ENCODE assay signal across 26 cellular contexts in genomic region chr11:17560281-17561110, GRCh38. TPM values are rescaled to one million over a fixed set of nuclear protein-coding genes. Genes with fewer than 3 reads are reported as not detected.
"Had no signal": no experiment of that assay in that cellular context is flagged by ENCODE, and none has a peak within 500 bp of the region (broad histone marks: within the 10 kb centered on the region; RNA-seq: fewer than 3 reads in every experiment).

No MANE protein-coding gene starts in this region.

- H3K4me1 ChIP-seq: breast epithelium, foreskin keratinocyte, neural progenitor cell, upper lobe of right lung had no signal

- H3K4me3 Mint-ChIP-seq: activated B cell treated with CpG ODN at 0.5 μM for 24 hours; activated CD4-positive, alpha-beta T cell treated with anti-CD3 and anti-CD28 coated beads for 36 hours; activated naive CD4-positive, alpha-beta T cell treated with anti-CD3 and anti-CD28 coated beads for 36 hours; activated naive CD8-positive, alpha-beta T cell treated with anti-CD3 and anti-CD28 coated beads, Interleukin-2, amount 10 ng/mL, durations not matched to agents 7 days and 5 days; activated T-cell treated with anti-CD3 and anti-CD28 coated beads, Interleukin-2, amount 50 U/mL, for 72 hours; memory B cell; naive B cell; neural progenitor cell; T-helper 1 cell treated with Interleukin-12 subunit alpha and Interleukin-12 subunit beta and Interleukin-4 antibody, amounts not matched to agents 30 μg/mL and 1 μg/mL, for 36 hours had no signal

- H3K36me3 Mint-ChIP-seq: activated naive CD8-positive, alpha-beta T cell treated with anti-CD3 and anti-CD28 coated beads, Interleukin-2, amount 10 ng/mL, durations not matched to agents 7 days and 5 days; memory B cell; naive B cell; neural progenitor cell had no signal

- H3K36me3 ChIP-seq: breast epithelium, neural progenitor cell, upper lobe of right lung had no signal

- DNase-seq: activated B cell treated with CpG ODN at 0.5 μM for 24 hours; activated CD4-positive, alpha-beta T cell treated with anti-CD3 and anti-CD28 coated beads for 36 hours; activated CD4-positive, alpha-beta T cell treated with anti-CD3 and anti-CD28 coated beads, Interleukin-2, amount 50 U/mL, for 48 hours; activated effector memory CD4-positive, alpha-beta T cell treated with Interleukin-2 at 50 U/mL for 16 hours; activated naive CD4-positive, alpha-beta T cell treated with anti-CD3 and anti-CD28 coated beads for 36 hours; activated naive CD8-positive, alpha-beta T cell treated with anti-CD3 and anti-CD28 coated beads, Interleukin-2, amount 10 ng/mL, durations not matched to agents 7 days and 5 days; activated T-cell treated with anti-CD3 and anti-CD28 coated beads, Interleukin-2, amount 50 U/mL, for 72 hours; amniotic stem cell; cerebellar nuclear complex; cortex of kidney; foreskin keratinocyte; naive B cell; stimulated activated CD4-positive, alpha-beta T cell treated with anti-CD3 and anti-CD28 coated beads, Interleukin-4, amount 100 ng/mL, for 24 hours; stimulated activated naive CD4-positive, alpha-beta T cell treated with Interleukin-2 at 50 U/mL for 16 hours; T1000; upper lobe of right lung had no signal

- H3K9me3 ChIP-seq: breast epithelium, upper lobe of right lung had no signal

- H3K27ac Mint-ChIP-seq: activated B cell treated with CpG ODN at 0.5 μM for 24 hours; activated CD4-positive, alpha-beta T cell treated with anti-CD3 and anti-CD28 coated beads for 36 hours; activated naive CD4-positive, alpha-beta T cell treated with anti-CD3 and anti-CD28 coated beads for 36 hours; activated naive CD8-positive, alpha-beta T cell treated with anti-CD3 and anti-CD28 coated beads, Interleukin-2, amount 10 ng/mL, durations not matched to agents 7 days and 5 days; activated T-cell treated with anti-CD3 and anti-CD28 coated beads, Interleukin-2, amount 50 U/mL, for 72 hours; memory B cell; neural progenitor cell; T-helper 1 cell treated with Interleukin-12 subunit alpha and Interleukin-12 subunit beta and Interleukin-4 antibody, amounts not matched to agents 30 μg/mL and 1 μg/mL, for 36 hours had no signal

- H3K27me3 ChIP-seq: foreskin keratinocyte, hepatocyte, neural progenitor cell, upper lobe of right lung had no signal

- H3K9me3 Mint-ChIP-seq: activated B cell treated with CpG ODN at 0.5 μM for 24 hours; activated naive CD4-positive, alpha-beta T cell treated with anti-CD3 and anti-CD28 coated beads for 36 hours; activated naive CD8-positive, alpha-beta T cell treated with anti-CD3 and anti-CD28 coated beads, Interleukin-2, amount 10 ng/mL, durations not matched to agents 7 days and 5 days; activated T-cell treated with anti-CD3 and anti-CD28 coated beads, Interleukin-2, amount 50 U/mL, for 72 hours; memory B cell; naive B cell; neural progenitor cell; T-helper 1 cell treated with Interleukin-12 subunit alpha and Interleukin-12 subunit beta and Interleukin-4 antibody, amounts not matched to agents 30 μg/mL and 1 μg/mL, for 36 hours had no signal

- H3K27ac ChIP-seq: breast epithelium, foreskin keratinocyte, hepatocyte, neural progenitor cell, upper lobe of right lung had no signal

- H3K4me2 ChIP-seq: hepatocyte, neural progenitor cell had no signal

- H3K4me1 Mint-ChIP-seq: activated B cell treated with CpG ODN at 0.5 μM for 24 hours; activated CD4-positive, alpha-beta T cell treated with anti-CD3 and anti-CD28 coated beads for 36 hours; memory B cell; naive B cell; neural progenitor cell had no signal

- H3K9ac ChIP-seq: neural progenitor cell had no signal

- H3K79me2 ChIP-seq: hepatocyte had no signal

- H2AFZ ChIP-seq: hepatocyte, neural progenitor cell had no signal

- H3K4me3 ChIP-seq: breast epithelium, hepatocyte, neural progenitor cell, upper lobe of right lung had no signal

- ATAC-seq: activated CD4-positive, alpha-beta T cell treated with anti-CD3 and anti-CD28 coated beads for 36 hours; activated T-cell treated with anti-CD3 and anti-CD28 coated beads, Interleukin-2, amount 50 U/mL, for 72 hours; foreskin keratinocyte; upper lobe of right lung had no signal

RNA-seq across cellular contexts. Expression of gene OTOG, which starts 13.4 kb away (rescaled TPM):
- total RNA-seq: activated B cell treated with CpG ODN at 0.5 μM for 24 hours; activated CD4-positive, alpha-beta T cell treated with anti-CD3 and anti-CD28 coated beads for 36 hours; activated naive CD4-positive, alpha-beta T cell treated with anti-CD3 and anti-CD28 coated beads for 36 hours; activated naive CD8-positive, alpha-beta T cell treated with anti-CD3 and anti-CD28 coated beads, Interleukin-2, amount 10 ng/mL, durations not matched to agents 7 days and 5 days; activated T-cell treated with anti-CD3 and anti-CD28 coated beads, Interleukin-2, amount 50 U/mL, for 72 hours; breast epithelium; foreskin keratinocyte; lower leg skin; osteoblast; posterior vena cava; renal cortical epithelial cell; upper lobe of right lung had no signal
- polyA plus RNA-seq: esophagus, foreskin keratinocyte had no signal

RNA-seq across cellular contexts. Expression of gene USH1C, which starts 16.3 kb away (rescaled TPM):
- total RNA-seq: activated B cell treated with CpG ODN at 0.5 μM for 24 hours; activated CD4-positive, alpha-beta T cell treated with anti-CD3 and anti-CD28 coated beads for 36 hours; activated naive CD4-positive, alpha-beta T cell treated with anti-CD3 and anti-CD28 coated beads for 36 hours; activated naive CD8-positive, alpha-beta T cell treated with anti-CD3 and anti-CD28 coated beads, Interleukin-2, amount 10 ng/mL, durations not matched to agents 7 days and 5 days; activated T-cell treated with anti-CD3 and anti-CD28 coated beads, Interleukin-2, amount 50 U/mL, for 72 hours; foreskin keratinocyte; osteoblast; upper lobe of right lung had no signal
- polyA plus RNA-seq: foreskin keratinocyte had no signal
